Comparison of ENCODE assay signal across 2 cellular contexts in the genomic region with DNA sequence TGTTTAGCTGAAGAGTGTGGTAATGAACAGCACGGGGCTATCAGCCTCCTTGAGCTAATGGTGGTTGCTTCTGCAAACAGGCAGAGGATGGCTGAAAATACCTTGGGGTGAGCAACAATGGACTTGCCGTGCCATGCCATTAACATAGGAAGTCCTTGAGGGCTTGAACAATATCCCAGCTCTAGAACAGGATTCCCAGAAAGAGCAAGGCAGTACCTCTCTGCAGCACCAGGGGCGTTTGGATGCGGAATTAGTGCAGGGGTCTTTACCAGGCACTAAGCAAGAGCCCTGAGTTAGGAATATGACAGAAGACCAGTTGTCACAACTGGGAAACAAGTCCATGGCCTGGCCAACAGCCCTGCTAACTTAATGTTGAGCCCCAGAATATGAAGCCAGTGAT.
TF ChIP-seq lines count a peak whose summit lies in the region.

No MANE protein-coding gene starts in this region.

TF ChIP-seq in HCT116, 20 proteins besides CTCF, POLR2A, EP300 and RAD21 (continued from another document):
- TF ChIP-seq, protein P1, sequence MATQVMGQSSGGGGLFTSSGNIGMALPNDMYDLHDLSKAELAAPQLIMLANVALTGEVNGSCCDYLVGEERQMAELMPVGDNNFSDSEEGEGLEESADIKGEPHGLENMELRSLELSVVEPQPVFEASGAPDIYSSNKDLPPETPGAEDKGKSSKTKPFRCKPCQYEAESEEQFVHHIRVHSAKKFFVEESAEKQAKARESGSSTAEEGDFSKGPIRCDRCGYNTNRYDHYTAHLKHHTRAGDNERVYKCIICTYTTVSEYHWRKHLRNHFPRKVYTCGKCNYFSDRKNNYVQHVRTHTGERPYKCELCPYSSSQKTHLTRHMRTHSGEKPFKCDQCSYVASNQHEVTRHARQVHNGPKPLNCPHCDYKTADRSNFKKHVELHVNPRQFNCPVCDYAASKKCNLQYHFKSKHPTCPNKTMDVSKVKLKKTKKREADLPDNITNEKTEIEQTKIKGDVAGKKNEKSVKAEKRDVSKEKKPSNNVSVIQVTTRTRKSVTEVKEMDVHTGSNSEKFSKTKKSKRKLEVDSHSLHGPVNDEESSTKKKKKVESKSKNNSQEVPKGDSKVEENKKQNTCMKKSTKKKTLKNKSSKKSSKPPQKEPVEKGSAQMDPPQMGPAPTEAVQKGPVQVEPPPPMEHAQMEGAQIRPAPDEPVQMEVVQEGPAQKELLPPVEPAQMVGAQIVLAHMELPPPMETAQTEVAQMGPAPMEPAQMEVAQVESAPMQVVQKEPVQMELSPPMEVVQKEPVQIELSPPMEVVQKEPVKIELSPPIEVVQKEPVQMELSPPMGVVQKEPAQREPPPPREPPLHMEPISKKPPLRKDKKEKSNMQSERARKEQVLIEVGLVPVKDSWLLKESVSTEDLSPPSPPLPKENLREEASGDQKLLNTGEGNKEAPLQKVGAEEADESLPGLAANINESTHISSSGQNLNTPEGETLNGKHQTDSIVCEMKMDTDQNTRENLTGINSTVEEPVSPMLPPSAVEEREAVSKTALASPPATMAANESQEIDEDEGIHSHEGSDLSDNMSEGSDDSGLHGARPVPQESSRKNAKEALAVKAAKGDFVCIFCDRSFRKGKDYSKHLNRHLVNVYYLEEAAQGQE (IDR thresholded peaks at IDR 0.05; ENCODE audit: low read depth): no peak
- no peak for TF ChIP-seq EZH2 (IDR thresholded peaks at IDR 0.05)
- no peak for TF ChIP-seq ZFX (IDR thresholded peaks at IDR 0.05)
- TF ChIP-seq POLR2AphosphoS5 (IDR thresholded peaks at IDR 0.05; ENCODE audit: low read depth, low read length): no peak
- no peak for TF ChIP-seq FOSL1 (IDR thresholded peaks at IDR 0.05; ENCODE audit: low read depth)
- TF ChIP-seq, protein P2, sequence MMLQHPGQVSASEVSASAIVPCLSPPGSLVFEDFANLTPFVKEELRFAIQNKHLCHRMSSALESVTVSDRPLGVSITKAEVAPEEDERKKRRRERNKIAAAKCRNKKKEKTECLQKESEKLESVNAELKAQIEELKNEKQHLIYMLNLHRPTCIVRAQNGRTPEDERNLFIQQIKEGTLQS (IDR thresholded peaks at IDR 0.05): no peak
- TF ChIP-seq, protein P3, sequence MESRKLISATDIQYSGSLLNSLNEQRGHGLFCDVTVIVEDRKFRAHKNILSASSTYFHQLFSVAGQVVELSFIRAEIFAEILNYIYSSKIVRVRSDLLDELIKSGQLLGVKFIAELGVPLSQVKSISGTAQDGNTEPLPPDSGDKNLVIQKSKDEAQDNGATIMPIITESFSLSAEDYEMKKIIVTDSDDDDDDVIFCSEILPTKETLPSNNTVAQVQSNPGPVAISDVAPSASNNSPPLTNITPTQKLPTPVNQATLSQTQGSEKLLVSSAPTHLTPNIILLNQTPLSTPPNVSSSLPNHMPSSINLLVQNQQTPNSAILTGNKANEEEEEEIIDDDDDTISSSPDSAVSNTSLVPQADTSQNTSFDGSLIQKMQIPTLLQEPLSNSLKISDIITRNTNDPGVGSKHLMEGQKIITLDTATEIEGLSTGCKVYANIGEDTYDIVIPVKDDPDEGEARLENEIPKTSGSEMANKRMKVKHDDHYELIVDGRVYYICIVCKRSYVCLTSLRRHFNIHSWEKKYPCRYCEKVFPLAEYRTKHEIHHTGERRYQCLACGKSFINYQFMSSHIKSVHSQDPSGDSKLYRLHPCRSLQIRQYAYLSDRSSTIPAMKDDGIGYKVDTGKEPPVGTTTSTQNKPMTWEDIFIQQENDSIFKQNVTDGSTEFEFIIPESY (IDR thresholded peaks at IDR 0.05; ENCODE audit: extremely low read depth, insufficient replicate concordance, low read length): no peak
- no peak for TF ChIP-seq YY1 (IDR thresholded peaks at IDR 0.05; ENCODE audit: extremely low read depth, insufficient replicate concordance, low read depth, low read length)
- TF ChIP-seq, protein P4, sequence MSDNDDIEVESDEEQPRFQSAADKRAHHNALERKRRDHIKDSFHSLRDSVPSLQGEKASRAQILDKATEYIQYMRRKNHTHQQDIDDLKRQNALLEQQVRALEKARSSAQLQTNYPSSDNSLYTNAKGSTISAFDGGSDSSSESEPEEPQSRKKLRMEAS (IDR thresholded peaks at IDR 0.05): no peak
- TF ChIP-seq EZH2phosphoT487 (IDR thresholded peaks at IDR 0.05; ENCODE audit: borderline replicate concordance): no peak
- TF ChIP-seq CBX3 (IDR thresholded peaks at IDR 0.05; ENCODE audit: low read depth): no peak
- TF ChIP-seq ELF1 (IDR thresholded peaks at IDR 0.05; ENCODE audit: borderline replicate concordance, low read depth): no peak
- TF ChIP-seq EGR1 (IDR thresholded peaks at IDR 0.05; ENCODE audit: low read depth): no peak
- no peak for TF ChIP-seq ZNF274 (IDR thresholded peaks at IDR 0.05; ENCODE audit: low read depth, low read length)
- TF ChIP-seq CEBPB (IDR thresholded peaks at IDR 0.05; ENCODE audit: low read depth): no peak
TF ChIP-seq in HCT116: peak in this region for 0.

TF ChIP-seq in neural cell, 6 proteins besides CTCF, POLR2A, EP300 and RAD21:
- TF ChIP-seq, protein P1 (IDR thresholded peaks at IDR 0.05; ENCODE audit: borderline replicate concordance): no peak
- TF ChIP-seq MXI1 (conservative IDR thresholded peaks at IDR 0.05; ENCODE audit: poor library complexity, severe bottlenecking): no peak
- no peak for TF ChIP-seq POLR2AphosphoS5 (IDR thresholded peaks at IDR 0.05)
- no peak for TF ChIP-seq EZH2 (IDR thresholded peaks at IDR 0.05; ENCODE audit: borderline replicate concordance, insufficient read depth, low read length, poor library complexity, severe bottlenecking)
- TF ChIP-seq TAF1 (IDR thresholded peaks at IDR 0.05; ENCODE audit: low read depth): no peak
- no peak for TF ChIP-seq SMC3 (conservative IDR thresholded peaks at IDR 0.05; ENCODE audit: poor library complexity)
